ENCODE assay signal across 1 cellular context in the genomic region with DNA sequence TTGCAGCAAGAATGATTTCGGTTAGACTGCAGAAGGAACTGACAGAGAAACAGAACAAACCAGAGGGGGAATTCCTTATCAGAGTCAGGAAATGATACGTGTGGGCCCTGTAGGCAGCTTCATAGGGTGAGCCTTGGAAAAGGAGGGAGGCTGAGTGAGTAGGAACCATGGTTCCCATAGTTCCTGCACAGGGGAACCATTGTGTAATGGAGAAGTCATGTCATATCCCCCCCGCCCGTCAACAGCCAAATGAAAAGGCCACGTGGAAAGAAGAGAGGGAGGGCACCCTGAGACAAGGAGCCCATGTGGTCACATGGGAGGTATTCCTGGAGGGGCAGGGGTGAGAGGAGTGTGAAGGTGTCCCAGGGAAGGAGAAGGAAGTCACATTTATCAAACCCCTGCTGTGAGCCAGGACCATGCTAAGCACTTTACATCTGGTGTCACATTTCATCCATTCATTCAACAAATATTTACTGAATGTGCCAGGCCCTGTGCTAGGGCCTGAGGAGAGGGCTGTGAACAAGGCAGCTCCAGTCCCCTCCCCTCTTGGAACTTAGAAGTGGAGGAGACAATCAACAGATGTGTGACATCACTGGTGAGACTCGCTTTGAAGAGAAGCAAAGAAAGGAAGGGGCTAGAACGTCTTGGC.
TF ChIP-seq lines count a peak whose summit lies in the region.

No MANE protein-coding gene starts in this region.

TF ChIP-seq in SK-N-SH, 30 proteins besides CTCF, POLR2A, EP300 and RAD21 (continued from another document):
- TF ChIP-seq, protein P1, sequence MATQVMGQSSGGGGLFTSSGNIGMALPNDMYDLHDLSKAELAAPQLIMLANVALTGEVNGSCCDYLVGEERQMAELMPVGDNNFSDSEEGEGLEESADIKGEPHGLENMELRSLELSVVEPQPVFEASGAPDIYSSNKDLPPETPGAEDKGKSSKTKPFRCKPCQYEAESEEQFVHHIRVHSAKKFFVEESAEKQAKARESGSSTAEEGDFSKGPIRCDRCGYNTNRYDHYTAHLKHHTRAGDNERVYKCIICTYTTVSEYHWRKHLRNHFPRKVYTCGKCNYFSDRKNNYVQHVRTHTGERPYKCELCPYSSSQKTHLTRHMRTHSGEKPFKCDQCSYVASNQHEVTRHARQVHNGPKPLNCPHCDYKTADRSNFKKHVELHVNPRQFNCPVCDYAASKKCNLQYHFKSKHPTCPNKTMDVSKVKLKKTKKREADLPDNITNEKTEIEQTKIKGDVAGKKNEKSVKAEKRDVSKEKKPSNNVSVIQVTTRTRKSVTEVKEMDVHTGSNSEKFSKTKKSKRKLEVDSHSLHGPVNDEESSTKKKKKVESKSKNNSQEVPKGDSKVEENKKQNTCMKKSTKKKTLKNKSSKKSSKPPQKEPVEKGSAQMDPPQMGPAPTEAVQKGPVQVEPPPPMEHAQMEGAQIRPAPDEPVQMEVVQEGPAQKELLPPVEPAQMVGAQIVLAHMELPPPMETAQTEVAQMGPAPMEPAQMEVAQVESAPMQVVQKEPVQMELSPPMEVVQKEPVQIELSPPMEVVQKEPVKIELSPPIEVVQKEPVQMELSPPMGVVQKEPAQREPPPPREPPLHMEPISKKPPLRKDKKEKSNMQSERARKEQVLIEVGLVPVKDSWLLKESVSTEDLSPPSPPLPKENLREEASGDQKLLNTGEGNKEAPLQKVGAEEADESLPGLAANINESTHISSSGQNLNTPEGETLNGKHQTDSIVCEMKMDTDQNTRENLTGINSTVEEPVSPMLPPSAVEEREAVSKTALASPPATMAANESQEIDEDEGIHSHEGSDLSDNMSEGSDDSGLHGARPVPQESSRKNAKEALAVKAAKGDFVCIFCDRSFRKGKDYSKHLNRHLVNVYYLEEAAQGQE (IDR thresholded peaks at IDR 0.05; ENCODE audit: low read depth, low read length) = no peak
- TF ChIP-seq IRF3 (IDR thresholded peaks at IDR 0.05; ENCODE audit: low read depth, low read length) (no peak), TCF12 (IDR thresholded peaks at IDR 0.05) (no peak), POLR2AphosphoS5 (IDR thresholded peaks at IDR 0.05; ENCODE audit: low read depth, low read length) (no peak), ELF1 (IDR thresholded peaks at IDR 0.05) (no peak), NRF1 (IDR thresholded peaks at IDR 0.05; ENCODE audit: low read depth, low read length) (no peak), FOSL2 (IDR thresholded peaks at IDR 0.05; ENCODE audit: borderline replicate concordance, low read depth) (no peak; the same call in 1 of the 2 replicates), CHD2 (IDR thresholded peaks at IDR 0.05; ENCODE audit: low read length, partially characterized antibody) (no peak), RCOR1 (IDR thresholded peaks at IDR 0.05; ENCODE audit: low read length) (no peak), FOXJ3 (CRISPR knock-in tag; IDR thresholded peaks at IDR 0.05) (no peak), ZBTB33 (IDR thresholded peaks at IDR 0.05; ENCODE audit: borderline replicate concordance, low read depth) (no peak), SMC3 (IDR thresholded peaks at IDR 0.05; ENCODE audit: low read depth, low read length) (no peak), RXRA (IDR thresholded peaks at IDR 0.05; ENCODE audit: borderline replicate concordance, low read depth) (no peak), GATA2 (CRISPR knock-in tag; IDR thresholded peaks at IDR 0.05) (no peak), USF2 (IDR thresholded peaks at IDR 0.05; ENCODE audit: borderline replicate concordance, low read depth, low read length) (no peak), MEF2A (IDR thresholded peaks at IDR 0.05; ENCODE audit: borderline replicate concordance, low read depth) (no peak)
- TF ChIP-seq, protein P2, sequence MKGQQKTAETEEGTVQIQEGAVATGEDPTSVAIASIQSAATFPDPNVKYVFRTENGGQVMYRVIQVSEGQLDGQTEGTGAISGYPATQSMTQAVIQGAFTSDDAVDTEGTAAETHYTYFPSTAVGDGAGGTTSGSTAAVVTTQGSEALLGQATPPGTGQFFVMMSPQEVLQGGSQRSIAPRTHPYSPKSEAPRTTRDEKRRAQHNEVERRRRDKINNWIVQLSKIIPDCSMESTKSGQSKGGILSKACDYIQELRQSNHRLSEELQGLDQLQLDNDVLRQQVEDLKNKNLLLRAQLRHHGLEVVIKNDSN (IDR thresholded peaks at IDR 0.05; ENCODE audit: borderline replicate concordance, low read depth) = peak; percentile 4; the same call in 1 of the 2 replicates
TF ChIP-seq in SK-N-SH: peak in this region for 4.
